In genomic region chr15:101008158-101009139, GRCh38 we compare ENCODE assay signal across 8 cellular contexts.
A peak's percentile ranks its signal among the peaks of the same experiment; 100 is the strongest.
DNase-seq lines count a peak whose midpoint lies in the region; ATAC-seq and TF ChIP-seq lines count a peak whose summit lies in the region.

No MANE protein-coding gene starts in this region.

- H3K4me1 ChIP-seq in ascending aorta: peaks cover 3 to 5% of the 10 kb centered on the region in 2 donors

- DNase-seq in NCI-H128 (lab: John Stamatoyannopoulos, UW; ENCODE audit: unreplicated experiment) (peak; percentile 71), T-helper 17 cell (peak; percentile 77 to 91 (median 78)), ascending aorta (ENCODE audit: low spot score in 2 of 2) (peak in 1 of 2 donors; percentile 89), hypothalamus (lab: John Stamatoyannopoulos, UW) (peak in 40 of 51 donors; percentile 8 to 74 (median 45)), retinal pigment epithelial cell (ENCODE audit: low read depth) (no peak), middle frontal gyrus (ENCODE audit: extremely low spot score, low spot score) (no peak)

- TF ChIP-seq CTCF in GM12874 (IDR thresholded peaks at IDR 0.05; ENCODE audit: insufficient read depth, low read depth, low read length) (peak; percentile 99), ascending aorta (IDR thresholded peaks at IDR 0.05) (peak; percentile 74 to 100 (median 100)), retinal pigment epithelial cell (conservative IDR thresholded peaks at IDR 0.05; ENCODE audit: low read depth, low read length) (peak; percentile 99)

- intact Hi-C loops in ascending aorta (cut with DNase I): no loop called here

- ATAC-seq in HG02759 (IDR thresholded peaks at IDR 0.05; ENCODE audit: unreplicated experiment) (peak; percentile 87), T-helper 17 cell (peak; percentile 97)

- peak overlapping the region; percentile 92 for H3K4me3 Mint-ChIP-seq in T-helper 17 cell

- peaks cover 0 to 9% of the 10 kb centered on the region in 2 donors for H3K36me3 ChIP-seq in ascending aorta

- H3K27ac Mint-ChIP-seq in T-helper 17 cell: peak overlapping the region; percentile 80

- no peaks in the 10 kb centered on the region for H3K27me3 ChIP-seq in ascending aorta

- H3K36me3 Mint-ChIP-seq in T-helper 17 cell (ENCODE audit: low read depth): no peaks in the 10 kb centered on the region

- H3K27me3 Mint-ChIP-seq in T-helper 17 cell: peaks cover 11% of the 10 kb centered on the region

- H3K4me3 ChIP-seq in ascending aorta (peak overlapping the region; percentile 40 to 65), retinal pigment epithelial cell (ENCODE audit: low read length) (peak overlapping the region; percentile 56)

- no peak overlapping the region for H3K27ac ChIP-seq in ascending aorta

- peaks cover 13% of the 10 kb centered on the region for H3K4me1 Mint-ChIP-seq in T-helper 17 cell

- H3K9me3 ChIP-seq in T-helper 17 cell (ENCODE audit: control insufficient read depth, low read length, poor library complexity, severe bottlenecking) (no peaks in the 10 kb centered on the region), ascending aorta (no peaks in the 10 kb centered on the region)

Comparison
In these comparisons a context has a peak if more than half of its experiments do, and no peak if none do; other contexts are left out.
1. DNase-seq: peak in NCI-H128 (single experiment), T-helper 17 cell (3 of 3) and hypothalamus (40 of 51); none in retinal pigment epithelial cell (single experiment) and middle frontal gyrus (single experiment).
2. Peak in every context shown above with its lines, with median percentiles within 50 percentile points of each other: CTCF ChIP-seq.